In genomic region chr10:12081470-12081869, GRCh38 we compare ENCODE assay signal across 1 cellular context.
TF ChIP-seq lines count a peak whose summit lies in the region.

No MANE protein-coding gene starts in this region.

TF ChIP-seq in WTC11, 78 proteins besides CTCF, POLR2A, EP300 and RAD21:
- TF ChIP-seq ZNF138 (CRISPR knock-in tag; conservative IDR thresholded peaks at IDR 0.05), result no peak
- TF ChIP-seq ZNF423 (CRISPR knock-in tag; IDR thresholded peaks at IDR 0.05), result peak; percentile 33; the same call in 1 of the 2 replicates
- no peak for TF ChIP-seq NR2C2 (CRISPR knock-in tag; IDR thresholded peaks at IDR 0.05)
- no peak for TF ChIP-seq CREM (CRISPR knock-in tag; IDR thresholded peaks at IDR 0.05)
